10 cellular contexts compared by ENCODE assay signal in genomic region chr1:231407537-231408396, GRCh38. TPM values are rescaled to one million over a fixed set of nuclear protein-coding genes. Genes with fewer than 3 reads are reported as not detected.
A peak's percentile ranks its signal among the peaks of the same experiment; 100 is the strongest.
DNase-seq lines count a peak whose midpoint lies in the region; ATAC-seq, FAIRE-seq and TF ChIP-seq lines count a peak whose summit lies in the region.
"Had no signal": no experiment of that assay in that cellular context is flagged by ENCODE, and none has a peak within 500 bp of the region (broad histone marks: within the 10 kb centered on the region; RNA-seq: fewer than 3 reads in every experiment).

No MANE protein-coding gene starts in this region.

- no peaks in the 10 kb centered on the region for H3K9me3 ChIP-seq in pancreas
- H3K9me3 ChIP-seq: lower lobe of right lung had no signal

- DNase-seq in epithelial cell of esophagus (ENCODE audit: low read depth) (peak; percentile 41), pancreas (no peak), RPMI8226 (no peak), DMS53 treated with DMSO at 0.1 percent for 48 hours (lab: John Stamatoyannopoulos, UW; ENCODE audit: unreplicated experiment) (no peak), mucosa of gallbladder (ENCODE audit: low spot score) (no peak), cerebellar nuclear complex (lab: John Stamatoyannopoulos, UW) (no peak)
- DNase-seq: activated naive CD4-positive, alpha-beta T cell treated with Interleukin-2 at 50 U/mL for 16 hours; lower lobe of right lung had no signal

- H3K27me3 ChIP-seq in pancreas: no peaks in the 10 kb centered on the region

- ATAC-seq in GM18858 (IDR thresholded peaks at IDR 0.05; ENCODE audit: unreplicated experiment) (peak; percentile 75), HG03439 (IDR thresholded peaks at IDR 0.05; ENCODE audit: unreplicated experiment) (peak; percentile 81), pancreas (peak; percentile 61 to 92 (median 78))

- TF ChIP-seq CTCF in epithelial cell of esophagus (IDR thresholded peaks at IDR 0.05; ENCODE audit: insufficient read depth, low read depth, low read length, missing control alignments) (no peak), pancreas (IDR thresholded peaks at IDR 0.05) (no peak)

- H3K4me1 ChIP-seq in pancreas: peaks cover 18 to 44% (median 34%) of the 10 kb centered on the region in 3 donors

- peak overlapping the region in 1 of 4 donors; percentile 41 for H3K27ac ChIP-seq in pancreas
- H3K27ac ChIP-seq: lower lobe of right lung had no signal

- WGBS in pancreas, 2 donors: 21 to 22% methylated on average over 6 of the region's 6 CpGs

- H3K36me3 ChIP-seq in pancreas: no peaks in the 10 kb centered on the region
- H3K36me3 ChIP-seq: lower lobe of right lung had no signal

- FAIRE-seq in pancreas (lab: Jason Lieb, UNC): no peak

- intact Hi-C loops in pancreas (cut with DNase I): no loop called here

- H3K4me3 ChIP-seq in epithelial cell of esophagus (ENCODE audit: low read length) (no peak overlapping the region), pancreas (no peak overlapping the region)
- H3K4me3 ChIP-seq: lower lobe of right lung had no signal

RNA-seq across cellular contexts. Expression of gene EGLN1, which starts 14.3 kb away (rescaled TPM):
- 10 to 100 TPM; 14.0 to 27.0 (median 19.6) TPM for total RNA-seq in pancreas
- 1 to 10 TPM; 6.8 to 10.0 TPM for polyA plus RNA-seq in pancreas
- 49.1 TPM for total RNA-seq in mucosa of gallbladder
